8 cellular contexts compared by ENCODE assay signal in the genomic region with DNA sequence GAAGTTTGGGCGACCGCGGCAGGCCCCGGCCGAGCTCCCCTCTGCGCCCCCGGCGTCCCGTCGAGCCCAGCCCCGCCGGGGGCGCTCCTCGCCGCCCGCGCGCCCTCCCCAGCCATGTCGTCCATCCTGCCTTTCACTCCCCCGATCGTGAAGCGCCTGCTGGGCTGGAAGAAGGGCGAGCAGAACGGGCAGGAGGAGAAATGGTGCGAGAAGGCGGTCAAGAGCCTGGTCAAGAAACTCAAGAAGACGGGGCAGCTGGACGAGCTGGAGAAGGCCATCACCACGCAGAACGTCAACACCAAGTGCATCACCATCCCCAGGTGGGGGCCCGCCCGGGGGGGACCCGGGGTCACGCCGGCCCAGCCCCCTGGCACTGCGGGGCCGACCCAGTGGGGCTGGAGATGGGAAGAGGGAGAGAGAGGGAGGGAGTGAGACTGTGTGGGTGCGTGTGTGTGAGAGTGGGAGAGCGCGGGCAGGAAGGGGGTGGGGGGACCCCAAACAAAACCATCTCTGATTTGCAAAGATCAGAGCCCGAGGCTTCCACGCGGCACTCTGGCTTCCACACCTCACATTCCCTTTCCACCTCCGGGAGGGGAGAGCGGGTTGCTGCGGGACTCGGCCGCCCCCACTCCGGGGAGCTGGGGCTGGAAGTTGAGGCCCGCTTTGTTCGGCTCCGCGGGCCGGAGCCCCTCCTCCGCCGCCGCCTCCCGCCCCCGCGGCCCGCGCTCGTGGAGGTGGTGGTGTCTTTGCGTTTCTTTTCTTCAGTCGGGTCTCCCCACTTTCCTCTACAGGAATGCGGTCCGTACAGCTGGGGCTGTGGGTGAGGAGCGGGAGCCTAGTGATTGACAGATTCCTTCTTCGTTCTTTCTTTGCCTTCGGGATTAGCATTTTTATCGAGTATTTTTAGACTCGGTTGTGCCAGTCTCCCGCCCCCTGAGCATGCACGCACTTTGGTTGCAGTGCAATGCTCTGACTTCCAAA. TPM values are rescaled to one million over a fixed set of nuclear protein-coding genes. Genes with fewer than 3 reads are reported as not detected.
DNase-seq lines count a peak whose midpoint lies in the region; ATAC-seq and TF ChIP-seq lines count a peak whose summit lies in the region.

No MANE protein-coding gene starts in this region.

- H3K9me3 Mint-ChIP-seq in dendritic cell treated with granulocyte-macrophage colony-stimulating factor and Interleukin-4, amounts not matched to agents 40 ng/mL and 50 ng/mL, for 4 days, result no peaks in the 10 kb centered on the region

- H3K27me3 ChIP-seq in A673 (replicated peaks; ENCODE audit: insufficient read depth, low read depth, low read length, poor library complexity) (no peaks in the 10 kb centered on the region), GM23248 (replicated peaks; ENCODE audit: insufficient read depth) (no peaks in the 10 kb centered on the region), muscle layer of colon (ENCODE audit: control insufficient read depth in 1 of 2, insufficient read depth in 2 of 2, low read length in 2 of 2) (no peaks in the 10 kb centered on the region), uterus (no peaks in the 10 kb centered on the region)

- H3K4me1 Mint-ChIP-seq in dendritic cell treated with granulocyte-macrophage colony-stimulating factor and Interleukin-4, amounts not matched to agents 40 ng/mL and 50 ng/mL, for 4 days (ENCODE audit: low read depth), result peaks cover 46% of the 10 kb centered on the region

- H3K4me3 ChIP-seq in A673 (ENCODE audit: low read depth, low read length, poor library complexity, severe bottlenecking), result peak overlapping the region; percentile 98
- peak overlapping the region; percentile 95 for H3K4me3 ChIP-seq in GM23248
- peak overlapping the region; percentile 92 to 99 for H3K4me3 ChIP-seq in muscle layer of colon (ENCODE audit: low read depth in 1 of 2, low read length in 2 of 2)
- H3K4me3 ChIP-seq in uterus, result peak overlapping the region; percentile 73 to 85

- H3K27ac ChIP-seq in A673 (ENCODE audit: low read depth, low read length, poor library complexity, severe bottlenecking) (peak overlapping the region; percentile 86), GM23248 (peak overlapping the region; percentile 83), muscle layer of colon (ENCODE audit: low read depth, low read length) (peak overlapping the region; percentile 99), uterus (peak overlapping the region; percentile 91 to 94)

- POLR2A ChIA-PET in A673 (lab: Charles Lee; ENCODE audit: low non-redundant PET), result no interaction called here

- H3K4me1 ChIP-seq in A673 (ENCODE audit: insufficient read depth, low read length, poor library complexity, severe bottlenecking) (peaks cover 24% of the 10 kb centered on the region), GM23248 (ENCODE audit: insufficient read depth) (peaks cover 29% of the 10 kb centered on the region), muscle layer of colon (ENCODE audit: insufficient read depth, low read length) (peaks cover 23% of the 10 kb centered on the region), uterus (peaks cover 5 to 6% of the 10 kb centered on the region in 2 donors)

- H3K79me2 ChIP-seq in GM23248 (ENCODE audit: insufficient read depth), result peaks cover 49% of the 10 kb centered on the region

- peak; percentile 49 for DNase-seq in A673 (ENCODE audit: low spot score)
- DNase-seq in GM23248, result peak; percentile 63
- DNase-seq in T-helper 2 cell, result peak in 3 of 5 experiments; percentile 13 to 45 (median 30)
- peak; percentile 39 to 45 for DNase-seq in uterus

- peaks cover 12% of the 10 kb centered on the region for H3K36me3 Mint-ChIP-seq in dendritic cell treated with granulocyte-macrophage colony-stimulating factor and Interleukin-4, amounts not matched to agents 40 ng/mL and 50 ng/mL, for 4 days (ENCODE audit: low read depth)

- no peak for TF ChIP-seq POLR2A in uterus (IDR thresholded peaks at IDR 0.05)

- no peaks in the 10 kb centered on the region for H3K36me3 ChIP-seq in A673 (ENCODE audit: insufficient read depth, low read length, poor library complexity, severe bottlenecking)
- H3K36me3 ChIP-seq in GM23248 (ENCODE audit: low read depth), result peaks cover 8% of the 10 kb centered on the region; the same call in 1 of the 2 replicates
- no peaks in the 10 kb centered on the region for H3K36me3 ChIP-seq in muscle layer of colon (ENCODE audit: insufficient read depth, low read length)
- H3K36me3 ChIP-seq in uterus, result no peaks in the 10 kb centered on the region

- H3K9ac ChIP-seq in GM23248 (peak overlapping the region; percentile 98), muscle layer of colon (ENCODE audit: low read length) (peak overlapping the region; percentile 77)

- 0 out of 2 replicates have a peak, but pooled peaks cover 7% of the 10 kb centered on the region for H4K20me1 ChIP-seq in GM23248 (ENCODE audit: insufficient read depth)

- H3K9me2 ChIP-seq in GM23248 (ENCODE audit: insufficient read depth), result no peaks in the 10 kb centered on the region

- no peaks in the 10 kb centered on the region for H3K9me3 ChIP-seq in A673 (ENCODE audit: low read depth, low read length, poor library complexity, severe bottlenecking)
- H3K9me3 ChIP-seq in GM23248 (ENCODE audit: low read depth), result no peaks in the 10 kb centered on the region
- H3K9me3 ChIP-seq in muscle layer of colon (ENCODE audit: low read length), result no peaks in the 10 kb centered on the region
- no peaks in the 10 kb centered on the region for H3K9me3 ChIP-seq in uterus

- 1 to 2% methylated on average over 52 to 74 of the region's 74 CpGs for WGBS in GM23248 (ENCODE audit: low coverage in 1 of 2, low lambda C conversion rate in 2 of 2, missing lambda C conversion rate in 2 of 2), 2 experiments

- CTCF ChIA-PET in A673 (lab: Charles Lee), result interaction anchor here (0.6 kb wide), 1 partner anchor 24 kb away, joined by 4 read pairs; no protein-coding TSS in a partner anchor

- H3F3A ChIP-seq in GM23248 (ENCODE audit: insufficient read depth), result peaks cover 31% of the 10 kb centered on the region

- peak overlapping the region; percentile 82 for H3K27ac Mint-ChIP-seq in dendritic cell treated with granulocyte-macrophage colony-stimulating factor and Interleukin-4, amounts not matched to agents 40 ng/mL and 50 ng/mL, for 4 days

- BruUV-seq in A673 (replicated peaks; lab: Mats Ljungman, UMichigan), result no TSS peak

- intact Hi-C loops in A673 (cut with micrococcal nuclease; ENCODE audit: unreplicated experiment) (loop anchor here (10.0 kb wide), 1 partner anchor 112 kb away; no protein-coding TSS in a partner anchor), uterus (cut with DNase I; ENCODE audit: low total_unique reads) (no loop called here)
- intact Hi-C loops in dendritic cell treated with granulocyte-macrophage colony-stimulating factor and Interleukin-4, amounts not matched to agents 40 ng/mL and 50 ng/mL, for 4 days (cut with micrococcal nuclease), result no loop called here

- no peak for ATAC-seq in GM18519 (IDR thresholded peaks at IDR 0.05; ENCODE audit: low FRiP score, unreplicated experiment)
- no peak for ATAC-seq in HG02759 (IDR thresholded peaks at IDR 0.05; ENCODE audit: unreplicated experiment)

- peak overlapping the region; percentile 93 for H3K4me3 Mint-ChIP-seq in dendritic cell treated with granulocyte-macrophage colony-stimulating factor and Interleukin-4, amounts not matched to agents 40 ng/mL and 50 ng/mL, for 4 days

- TF ChIP-seq CTCF in A673 (conservative IDR thresholded peaks at IDR 0.05; ENCODE audit: low read depth, low read length), result no peak
- no peak for TF ChIP-seq CTCF in uterus (IDR thresholded peaks at IDR 0.05)

- H3K27me3 Mint-ChIP-seq in dendritic cell treated with granulocyte-macrophage colony-stimulating factor and Interleukin-4, amounts not matched to agents 40 ng/mL and 50 ng/mL, for 4 days, result peaks cover 59% of the 10 kb centered on the region

- in situ Hi-C loops in GM23248 (cut with MboI), result no loop called here

- H3K4me2 ChIP-seq in GM23248 (ENCODE audit: unreplicated experiment), result peak overlapping the region; percentile 93

- no peak overlapping the region for H2AFZ ChIP-seq in GM23248

RNA-seq across cellular contexts. Expression of a gene that starts 0.9 kb away (rescaled TPM):
- total RNA-seq in A673 (2021) (31.0 and 43.0 TPM in 2 replicates), uterus (10 to 100 TPM; 14.3 to 66.9 (median 32.3) TPM)
- 34.0 and 50.1 TPM in 2 replicates for total RNA-seq in GM23248 (2014; rRNA removed; shearing (Covaris generic))
- 30.8 and 30.9 TPM in 2 replicates for polyA plus RNA-seq in GM23248 (2016; fragmentation: Nextera tagmentation; extraction: Ambion mirVana)
